In the genomic region with DNA sequence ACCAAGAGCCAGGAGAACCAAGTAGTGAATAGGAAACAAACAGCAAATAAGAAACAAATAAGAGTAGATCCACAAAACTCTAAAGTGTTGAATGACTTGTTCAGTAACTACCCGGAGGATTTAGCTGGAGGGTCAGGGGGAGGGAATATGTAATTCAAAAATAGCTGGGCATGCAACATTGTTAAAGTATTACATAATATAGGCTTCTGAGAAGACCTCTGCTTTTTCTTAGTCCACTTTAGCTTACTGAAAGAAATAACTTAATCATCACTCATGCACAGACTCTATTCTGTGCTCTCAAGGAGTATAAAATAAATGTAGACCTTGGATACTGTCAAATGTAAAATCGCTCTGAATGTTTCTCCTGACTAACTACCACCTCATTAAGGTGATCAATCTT, we compare ENCODE assay signal across 20 cellular contexts.
DNase-seq lines count a peak whose midpoint lies in the region; ATAC-seq and TF ChIP-seq lines count a peak whose summit lies in the region.
"Had no signal": no experiment of that assay in that cellular context is flagged by ENCODE, and none has a peak within 500 bp of the region (broad histone marks: within the 10 kb centered on the region; RNA-seq: fewer than 3 reads in every experiment).

No MANE protein-coding gene starts in this region.

- no peak for TF ChIP-seq CTCF in RWPE1 (conservative IDR thresholded peaks at IDR 0.05; ENCODE audit: low read depth)
- TF ChIP-seq CTCF in epithelial cell of esophagus (IDR thresholded peaks at IDR 0.05; ENCODE audit: insufficient read depth, low read depth, low read length, missing control alignments): no peak
- TF ChIP-seq CTCF in osteoblast (IDR thresholded peaks at IDR 0.05; ENCODE audit: extremely low read depth, low read depth, low read length): no peak

- POLR2A ChIA-PET in RWPE1 (lab: Yijun Ruan, JAX; ENCODE audit: low non-redundant PET): no interaction called here

- no peaks in the 10 kb centered on the region for H3K36me3 ChIP-seq in osteoblast (ENCODE audit: insufficient read depth, low read length)
- H3K36me3 ChIP-seq: gastroesophageal sphincter, neural progenitor cell, sigmoid colon, thyroid gland had no signal

- H3K27ac ChIP-seq in RWPE1 (no peak overlapping the region), osteoblast (ENCODE audit: low read depth, low read length) (no peak overlapping the region)
- H3K27ac ChIP-seq: gastroesophageal sphincter, HL-60, neural progenitor cell, sigmoid colon, thyroid gland had no signal

- ATAC-seq in GM19467 (IDR thresholded peaks at IDR 0.05; ENCODE audit: unreplicated experiment) (no peak), GM18520 (IDR thresholded peaks at IDR 0.05; ENCODE audit: unreplicated experiment) (no peak)
- ATAC-seq: gastroesophageal sphincter, Panc1 had no signal

- H4K20me1 ChIP-seq in osteoblast (ENCODE audit: insufficient read depth, low read length): peaks cover 2% of the 10 kb centered on the region

- no peak overlapping the region for H2AFZ ChIP-seq in osteoblast (ENCODE audit: low read length)
- H2AFZ ChIP-seq: neural progenitor cell had no signal

- DNase-seq in HPDE6-E6E7 (ENCODE audit: extremely low spot score) (peak; percentile 7), RWPE1 (ENCODE audit: low spot score) (peak; percentile 38), epithelial cell of esophagus (ENCODE audit: low read depth) (peak; percentile 78), osteoblast (ENCODE audit: insufficient read length, low spot score, missing footprints) (peak; percentile 17), OCI-M2 (lab: John Stamatoyannopoulos, UW; ENCODE audit: unreplicated experiment) (no peak)
- DNase-seq: activated T-cell treated with anti-CD3 and anti-CD28 coated beads, Interleukin-2, amount 50 U/mL, for 24 hours; amniotic stem cell; central memory CD4-positive, alpha-beta T cell; hypothalamus; NCI-H1417 treated with DMSO at 0.1 percent for 48 hours; NCI-H446; sigmoid colon; stimulated activated CD4-positive, alpha-beta T cell treated with anti-CD3 and anti-CD28 coated beads, Interleukin-15, amount 100 ng/mL, for 24 hours; thyroid gland had no signal

- H3K9me3 ChIP-seq in osteoblast (ENCODE audit: low read depth, low read length): no peaks in the 10 kb centered on the region
- H3K9me3 ChIP-seq: gastroesophageal sphincter, sigmoid colon, thyroid gland had no signal

- no peak overlapping the region for H3K4me3 ChIP-seq in epithelial cell of esophagus (ENCODE audit: low read length)
- no peak overlapping the region for H3K4me3 ChIP-seq in osteoblast (ENCODE audit: insufficient read depth, low read length)
- H3K4me3 ChIP-seq: gastroesophageal sphincter, neural progenitor cell, sigmoid colon, thyroid gland had no signal

- CTCF ChIA-PET in RWPE1 (lab: Yijun Ruan, JAX): interaction anchor here (0.6 to 0.7 kb wide), 2 partner anchors 264 to 861 kb away, joined by 3 read pairs; no protein-coding TSS in a partner anchor

- H3K79me2 ChIP-seq in osteoblast (ENCODE audit: insufficient read depth, low read length): no peaks in the 10 kb centered on the region

- no peaks in the 10 kb centered on the region for H3K27me3 ChIP-seq in osteoblast (ENCODE audit: insufficient read depth, low read length)
- H3K27me3 ChIP-seq: gastroesophageal sphincter, neural progenitor cell, sigmoid colon, thyroid gland had no signal

- no peak overlapping the region for H3K4me2 ChIP-seq in osteoblast (ENCODE audit: insufficient read depth, low read length)
- H3K4me2 ChIP-seq: neural progenitor cell had no signal

- H3K4me1 ChIP-seq in osteoblast (ENCODE audit: insufficient read depth, low read length): peaks cover 8% of the 10 kb centered on the region
- H3K4me1 ChIP-seq: gastroesophageal sphincter, thyroid gland had no signal
